15 cellular contexts compared by ENCODE assay signal in genomic region chr17:72693147-72693878, GRCh38.
DNase-seq lines count a peak whose midpoint lies in the region; ATAC-seq and TF ChIP-seq lines count a peak whose summit lies in the region.
"Had no signal": no experiment of that assay in that cellular context is flagged by ENCODE, and none has a peak within 500 bp of the region (broad histone marks: within the 10 kb centered on the region; RNA-seq: fewer than 3 reads in every experiment).

No MANE protein-coding gene starts in this region.

- H3K4me3 ChIP-seq in PC-3 (ENCODE audit: low read length) (no peak overlapping the region), fibroblast of mammary gland (ENCODE audit: control insufficient read depth, low read depth, low read length) (no peak overlapping the region), trophoblast cell (ENCODE audit: low read depth, low read length) (no peak overlapping the region), vagina (no peak overlapping the region)

- WGBS in trophoblast cell (ENCODE audit: extremely low coverage, insufficient coverage, insufficient read length): no CpG with 5 or more reads among the region's 15 CpGs

- H3K27ac ChIP-seq in PC-3 (ENCODE audit: low read length) (peak overlapping the region; percentile 93), trophoblast cell (ENCODE audit: low read depth, low read length) (no peak overlapping the region), vagina (no peak overlapping the region), RWPE1 (no peak overlapping the region)
- H3K27ac ChIP-seq: C4-2B had no signal

- DNase-seq in EH (ENCODE audit: low read depth) (peak; percentile 45), PC-3 (no peak), fibroblast of mammary gland (ENCODE audit: low read depth) (peak; percentile 66), trophoblast cell (peak; percentile 41 to 61), vagina (ENCODE audit: extremely low spot score in 2 of 2) (no peak), RWPE1 (ENCODE audit: low spot score) (no peak), endothelial cell (ENCODE audit: low spot score) (no peak), amygdala (lab: John Stamatoyannopoulos, UW) (no peak)
- DNase-seq: DMS79 treated with DMSO at 0.1 percent for 48 hours, GOT3, NCI-H1092 treated with DMSO at 0.1 percent for 48 hours, NCI-H82, OCI-M1 had no signal

- H2AK5ac ChIP-seq in trophoblast cell (ENCODE audit: low read length): no peak overlapping the region

- H3K23ac ChIP-seq in trophoblast cell (ENCODE audit: low read length): no peak overlapping the region

- no peaks in the 10 kb centered on the region for H3K79me1 ChIP-seq in trophoblast cell (ENCODE audit: low read length)

- no peak overlapping the region for H2BK120ac ChIP-seq in trophoblast cell (ENCODE audit: insufficient read depth, low read length, poor library complexity)

- no peaks in the 10 kb centered on the region for H3K9me3 Mint-ChIP-seq in endothelial cell (ENCODE audit: unreplicated experiment)

- H2BK5ac ChIP-seq in trophoblast cell (ENCODE audit: low read depth, low read length, poor library complexity): no peak overlapping the region

- H3K27me3 ChIP-seq in PC-3 (ENCODE audit: low read length) (no peaks in the 10 kb centered on the region), trophoblast cell (ENCODE audit: insufficient read depth, low read length) (no peaks in the 10 kb centered on the region), vagina (no peaks in the 10 kb centered on the region)

- no peak overlapping the region for H3K4me3 Mint-ChIP-seq in endothelial cell (ENCODE audit: unreplicated experiment)

- TF ChIP-seq POLR2A in vagina (IDR thresholded peaks at IDR 0.05): no peak

- intact Hi-C loops in PC-3 (cut with micrococcal nuclease) (no loop called here), vagina (cut with DNase I) (no loop called here)

- H3K4me1 Mint-ChIP-seq in endothelial cell (ENCODE audit: unreplicated experiment): no peaks in the 10 kb centered on the region

- H3F3A ChIP-seq in PC-3 (ENCODE audit: low read length, unreplicated experiment): peaks cover 6% of the 10 kb centered on the region

- TF ChIP-seq CTCF in PC-3 (conservative IDR thresholded peaks at IDR 0.05; ENCODE audit: low read depth, low read length) (no peak), fibroblast of mammary gland (conservative IDR thresholded peaks at IDR 0.05; ENCODE audit: control insufficient read depth, insufficient read depth, low read depth, low read length) (no peak), vagina (IDR thresholded peaks at IDR 0.05) (no peak), RWPE1 (conservative IDR thresholded peaks at IDR 0.05; ENCODE audit: low read depth) (no peak), endothelial cell (IDR thresholded peaks at IDR 0.05; ENCODE audit: unreplicated experiment) (no peak)

- no peak overlapping the region; the same call in 1 of the 2 replicates for H3K9ac ChIP-seq in PC-3 (ENCODE audit: low read length)
- H3K9ac ChIP-seq in trophoblast cell (ENCODE audit: low read length): no peak overlapping the region

- no peak overlapping the region for H3K27ac Mint-ChIP-seq in endothelial cell (ENCODE audit: unreplicated experiment)

- H4K12ac ChIP-seq in trophoblast cell (ENCODE audit: low read depth, low read length): no peak overlapping the region

- H3K4me2 ChIP-seq in PC-3 (ENCODE audit: low read length): no peak overlapping the region
- H3K4me2 ChIP-seq in trophoblast cell (ENCODE audit: low read length): no peak overlapping the region

- no peak overlapping the region for H4K91ac ChIP-seq in trophoblast cell (ENCODE audit: low read depth, low read length)

- no peaks in the 10 kb centered on the region for H3K36me3 Mint-ChIP-seq in endothelial cell (ENCODE audit: low read depth, unreplicated experiment)

- CTCF ChIA-PET in PC-3 (lab: Charles Lee): interaction anchor here (0.6 kb wide), 1 partner anchor 114 kb away, joined by 3 read pairs; no protein-coding TSS in a partner anchor
- CTCF ChIA-PET in RWPE1 (lab: Yijun Ruan, JAX): no interaction called here

- H3K4ac ChIP-seq in trophoblast cell (ENCODE audit: low read depth, low read length): no peak overlapping the region

- H2BK12ac ChIP-seq in trophoblast cell (ENCODE audit: low read length): no peak overlapping the region

- no peak overlapping the region for H3K14ac ChIP-seq in trophoblast cell (ENCODE audit: low read length)

- H3K79me2 ChIP-seq in PC-3 (ENCODE audit: low read length) (no peaks in the 10 kb centered on the region), trophoblast cell (ENCODE audit: control insufficient read depth, insufficient read depth, low read length, poor library complexity) (no peaks in the 10 kb centered on the region)

- H3K36me3 ChIP-seq in PC-3 (ENCODE audit: low read depth, low read length) (no peaks in the 10 kb centered on the region), trophoblast cell (ENCODE audit: control insufficient read depth in 1 of 2, insufficient read depth in 2 of 2, low read length in 2 of 2) (no peaks in the 10 kb centered on the region), vagina (no peaks in the 10 kb centered on the region)

- H4K8ac ChIP-seq in trophoblast cell (ENCODE audit: low read depth, low read length): no peak overlapping the region

- H2AFZ ChIP-seq in PC-3 (ENCODE audit: low read length) (no peak overlapping the region), trophoblast cell (ENCODE audit: insufficient read depth, low read length, poor library complexity) (no peak overlapping the region)

- no peaks in the 10 kb centered on the region for H3K9me2 ChIP-seq in PC-3 (replicated peaks; ENCODE audit: low read length)

- H3K4me1 ChIP-seq in PC-3 (ENCODE audit: insufficient read depth, low read length): peaks cover 36% of the 10 kb centered on the region
- H3K4me1 ChIP-seq in trophoblast cell (ENCODE audit: control insufficient read depth in 1 of 2, insufficient read depth in 2 of 2, low read length in 2 of 2): no peaks in the 10 kb centered on the region
- H3K4me1 ChIP-seq in vagina: peaks cover 15% of the 10 kb centered on the region

- H3K9me3 ChIP-seq in PC-3 (ENCODE audit: low read length) (no peaks in the 10 kb centered on the region), trophoblast cell (ENCODE audit: insufficient read depth, low read depth, low read length) (no peaks in the 10 kb centered on the region), vagina (no peaks in the 10 kb centered on the region)

- POLR2A ChIA-PET in PC-3 (lab: Charles Lee; ENCODE audit: unreplicated experiment): no interaction called here
- POLR2A ChIA-PET in RWPE1 (lab: Yijun Ruan, JAX; ENCODE audit: low non-redundant PET): no interaction called here

- ATAC-seq in PC-3: no peak
- ATAC-seq: HCT116 had no signal

- no peaks in the 10 kb centered on the region for H4K20me1 ChIP-seq in PC-3 (ENCODE audit: low read length)

- H3K27me3 Mint-ChIP-seq in endothelial cell (ENCODE audit: unreplicated experiment): peaks cover 3% of the 10 kb centered on the region

- no peak overlapping the region for H3K18ac ChIP-seq in trophoblast cell (ENCODE audit: low read length)

- BruUV-seq in PC-3 (replicated peaks; lab: Mats Ljungman, UMichigan): no TSS peak

Comparison
In these comparisons a context has a peak if more than half of its experiments do, and no peak if none do; other contexts are left out.
1. DNase-seq: peak in EH (single experiment), fibroblast of mammary gland (single experiment) and trophoblast cell (2 of 2); none in PC-3 (single experiment), vagina (0 of 2), RWPE1 (single experiment), endothelial cell (single experiment) and amygdala (0 of 56).